23 cellular contexts compared by ENCODE assay signal in the genomic region with DNA sequence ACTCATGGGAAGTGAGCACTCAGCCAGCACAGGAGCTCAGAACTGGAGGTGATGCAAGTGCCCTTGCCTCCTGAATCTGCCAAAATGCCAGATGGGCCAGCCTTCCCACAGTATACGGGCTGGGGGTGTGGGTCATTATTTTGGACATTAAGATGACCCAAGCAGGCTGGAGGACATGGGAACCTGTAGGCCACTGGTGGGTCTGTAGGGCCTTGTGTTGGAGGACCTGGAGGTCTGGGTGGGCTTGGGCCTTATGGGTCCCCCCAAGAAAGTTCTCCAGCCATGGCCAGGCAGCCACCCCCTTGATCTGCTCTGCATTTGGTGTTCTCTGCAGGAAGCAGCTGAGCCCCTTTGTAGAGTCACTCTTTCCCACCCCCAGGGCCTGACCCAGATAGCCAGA.
DNase-seq lines count a peak whose midpoint lies in the region; ATAC-seq, FAIRE-seq and TF ChIP-seq lines count a peak whose summit lies in the region.
"Had no signal": no experiment of that assay in that cellular context is flagged by ENCODE, and none has a peak within 500 bp of the region (broad histone marks: within the 10 kb centered on the region; RNA-seq: fewer than 3 reads in every experiment).

No MANE protein-coding gene starts in this region.

- H3K79me2 ChIP-seq in K562 (ENCODE audit: control insufficient read depth, insufficient read depth, low read length): no peaks in the 10 kb centered on the region

- H3K4me1 ChIP-seq in left ventricle myocardium inferior (peaks cover 32% of the 10 kb centered on the region), K562 (replicated peaks in 1 of 2; ENCODE audit: control insufficient read depth in 2 of 2, insufficient read depth in 2 of 2, low read length in 2 of 2) (0 out of 5 replicates have a peak, but pooled peaks cover 0 to 3% of the 10 kb centered on the region in 2 experiments), lower lobe of right lung (peaks cover 11% of the 10 kb centered on the region), foreskin keratinocyte (no peaks in the 10 kb centered on the region)
- H3K4me1 ChIP-seq: BE2C had no signal

- H3K9me3 ChIP-seq in left ventricle myocardium inferior (replicated peaks): no peaks in the 10 kb centered on the region
- H3K9me3 ChIP-seq in K562 (replicated peaks; ENCODE audit: control insufficient read depth, insufficient read depth, low read depth, low read length): no peaks in the 10 kb centered on the region
- H3K9me3 ChIP-seq in lower lobe of right lung: no peaks in the 10 kb centered on the region
- H3K9me3 ChIP-seq: BE2C, HAP-1 had no signal

- no peak overlapping the region for H3K4me2 ChIP-seq in K562 (ENCODE audit: insufficient read depth, low read length)

- TF ChIP-seq EP300 in K562 (IDR thresholded peaks at IDR 0.05; ENCODE audit: low read length): no peak

- 0 out of 4 replicates have a peak overlapping the region, but pooled peaks of 1 of the 2 experiments have one; percentile 8 for H3K9ac ChIP-seq in K562 (ENCODE audit: insufficient read depth in 1 of 2, low read depth in 2 of 2, low read length in 2 of 2)
- H3K9ac ChIP-seq: GM23248 had no signal

- CTCF ChIA-PET in K562 (lab: Yijun Ruan, JAX; ENCODE audit: low intra/inter-chr PET ratio): no interaction called here

- H3K36me3 ChIP-seq in left ventricle myocardium inferior: no peaks in the 10 kb centered on the region
- no peaks in the 10 kb centered on the region for H3K36me3 ChIP-seq in K562 (ENCODE audit: control insufficient read depth, insufficient read depth, low read length)
- no peaks in the 10 kb centered on the region for H3K36me3 ChIP-seq in lower lobe of right lung
- H3K36me3 ChIP-seq: BE2C, HAP-1 had no signal

- TF ChIP-seq RAD21 in K562 (CRISPR knock-in tag; conservative IDR thresholded peaks at IDR 0.05 in 1 of 2, IDR thresholded peaks at IDR 0.05 in 1 of 2): no peak

- ATAC-seq in K562 (no peak), lower lobe of right lung (no peak), GM18868 (IDR thresholded peaks at IDR 0.05; ENCODE audit: unreplicated experiment) (no peak), foreskin keratinocyte (no peak)
- ATAC-seq: GM12878 had no signal

- H2AFZ ChIP-seq in K562 (ENCODE audit: low read depth, low read length): no peak overlapping the region
- H2AFZ ChIP-seq: GM23248 had no signal

- FAIRE-seq in K562 (lab: Jason Lieb, UNC): no peak
- FAIRE-seq: A204.1, GM12878, GM19239 had no signal

- peak; percentile 9 for DNase-seq in left ventricle myocardium inferior
- DNase-seq in cardiac septum (ENCODE audit: low spot score): no peak
- DNase-seq in K562 (ENCODE audit: extremely low read depth in 1 of 4, low spot score in 3 of 4): no peak
- peak; percentile 14 for DNase-seq in lower lobe of right lung
- DNase-seq in foreskin keratinocyte: no peak
- no peak for DNase-seq in LoVo (ENCODE audit: low spot score)
- DNase-seq: ACHN; BE2C; C1 segment of cervical spinal cord; CD4-positive, CD25-positive, alpha-beta regulatory T cell; CD8-positive, alpha-beta memory T cell; COR-L47; DMS 273 treated with DMSO at 0.1 percent for 48 hours; DMS53; DND-41; EL; GM23248 had no signal

- in situ Hi-C loops in K562 (cut with MboI): no loop called here

- no peak for TF ChIP-seq POLR2A in K562 (conservative IDR thresholded peaks at IDR 0.05)

- WGBS in K562 (ENCODE audit: insufficient coverage, low coverage, missing lambda C conversion rate): 7% methylated on average over 1 of the region's 1 CpG

- no peaks in the 10 kb centered on the region for H3K9me1 ChIP-seq in K562 (ENCODE audit: control insufficient read depth, insufficient read depth, low read length)

- H3K27ac ChIP-seq in left ventricle myocardium inferior (replicated peaks) (no peak overlapping the region), K562 (ENCODE audit: extremely low read depth, low read depth, low read length) (no peak overlapping the region), lower lobe of right lung (no peak overlapping the region), foreskin keratinocyte (no peak overlapping the region)
- H3K27ac ChIP-seq: GM23248, HL-60 had no signal

- H3K27me3 ChIP-seq in left ventricle myocardium inferior (ENCODE audit: low read depth): no peaks in the 10 kb centered on the region
- peaks cover 2 to 60% of the 10 kb centered on the region in 2 experiments; a peak in 3 of 5 replicates for H3K27me3 ChIP-seq in K562 (ENCODE audit: control insufficient read depth in 2 of 2, insufficient read depth in 2 of 2, low read length in 2 of 2)
- no peaks in the 10 kb centered on the region for H3K27me3 ChIP-seq in lower lobe of right lung (ENCODE audit: low read depth)
- peaks cover 6% of the 10 kb centered on the region for H3K27me3 ChIP-seq in foreskin keratinocyte
- H3K27me3 ChIP-seq: BE2C had no signal

- POLR2A ChIA-PET in K562 (lab: Yijun Ruan, JAX): no interaction called here

- TF ChIP-seq CTCF in left ventricle myocardium inferior (IDR thresholded peaks at IDR 0.05; ENCODE audit: borderline replicate concordance) (no peak), K562 (IDR thresholded peaks at IDR 0.05 in 2 of 3, conservative IDR thresholded peaks at IDR 0.05 in 1 of 3; ENCODE audit: insufficient read depth in 2 of 3, low read depth in 1 of 3, low read length in 3 of 3) (no peak), lower lobe of right lung (IDR thresholded peaks at IDR 0.05) (no peak), foreskin keratinocyte (conservative IDR thresholded peaks at IDR 0.05) (no peak)

- H3K4me3 ChIP-seq in left ventricle myocardium inferior (no peak overlapping the region), K562 (no peak overlapping the region), lower lobe of right lung (no peak overlapping the region)
- H3K4me3 ChIP-seq: GM12878, GM23248, HAP-1 had no signal

- no peaks in the 10 kb centered on the region; the same call in none of the 2 replicates for H4K20me1 ChIP-seq in K562 (replicated peaks; ENCODE audit: control insufficient read depth, insufficient read depth, low read length)

- BruUV-seq in K562 (replicated peaks; lab: Mats Ljungman, UMichigan): no TSS peak

- intact Hi-C loops in left ventricle myocardium inferior (cut with micrococcal nuclease) (no loop called here), cardiac septum (cut with DNase I) (no loop called here), K562 (cut with micrococcal nuclease) (no loop called here), lower lobe of right lung (cut with DNase I) (no loop called here)

TF ChIP-seq in K562, 482 proteins besides CTCF, POLR2A, EP300 and RAD21:
- TF ChIP-seq SP2 (IDR thresholded peaks at IDR 0.05; ENCODE audit: extremely low read depth, low read depth, low read length, poor library complexity, severe bottlenecking) (no peak), PRDM10 (IDR thresholded peaks at IDR 0.05; ENCODE audit: partially characterized antibody) (peak; percentile 41)

Comparison
In these comparisons a context has a peak if more than half of its experiments do, and no peak if none do; other contexts are left out.
1. DNase-seq: peak in left ventricle myocardium inferior (single experiment) and lower lobe of right lung (single experiment); none in cardiac septum (single experiment), K562 (0 of 4), foreskin keratinocyte (0 of 2) and LoVo (single experiment).